In genomic region chr2:9655441-9656269, GRCh38 we compare ENCODE assay signal across 8 cellular contexts. TPM values are rescaled to one million over a fixed set of nuclear protein-coding genes. Genes with fewer than 3 reads are reported as not detected.
A peak's percentile ranks its signal among the peaks of the same experiment; 100 is the strongest.
DNase-seq lines count a peak whose midpoint lies in the region; ATAC-seq and TF ChIP-seq lines count a peak whose summit lies in the region.

No MANE protein-coding gene starts in this region.

- peaks cover 20 to 76% (median 71%) of the 10 kb centered on the region in 10 experiments for H3K4me1 ChIP-seq in BLaER1 treated with 17β-estradiol and CSF1 and Interleukin-3, amounts not matched to agents 10 nM and 100 nM
- H3K4me1 ChIP-seq in mucosa of descending colon (ENCODE audit: low read depth) (no peaks in the 10 kb centered on the region), MM.1S (ENCODE audit: low read length) (no peaks in the 10 kb centered on the region)

- no peak overlapping the region for H2AFZ ChIP-seq in MM.1S (ENCODE audit: low read length)

- no peak overlapping the region for H3K4me3 ChIP-seq in BLaER1 treated with 17β-estradiol and CSF1 and Interleukin-3, amounts not matched to agents 10 nM and 100 nM
- H3K4me3 ChIP-seq in mucosa of descending colon (no peak overlapping the region), MM.1S (ENCODE audit: low read length) (no peak overlapping the region)

- peaks cover 46% of the 10 kb centered on the region for H3K4me1 Mint-ChIP-seq in activated CD4-positive, alpha-beta memory T cell treated with anti-CD3 and anti-CD28 coated beads for 36 hours (ENCODE audit: low read depth)

- CTCF ChIA-PET in activated CD4-positive, alpha-beta memory T cell treated with anti-CD3 and anti-CD28 coated beads for 36 hours (lab: Charles Lee): interaction anchor here (0.7 to 2.4 kb wide), 9 partner anchors 25 to 142 kb away, joined by 3 to 12 read pairs (median 3); partner anchors contain the start of gene YWHAQ

- H3K36me3 Mint-ChIP-seq in activated CD4-positive, alpha-beta memory T cell treated with anti-CD3 and anti-CD28 coated beads for 36 hours: no peaks in the 10 kb centered on the region

- intact Hi-C loops in activated CD4-positive, alpha-beta memory T cell treated with anti-CD3 and anti-CD28 coated beads for 36 hours (cut with micrococcal nuclease): loop anchor here (1.0 to 2.0 kb wide), 12 partner anchors 14 to 465 kb away; partner anchors contain the start of gene ADAM17
- intact Hi-C loops in mucosa of descending colon (cut with DNase I, micrococcal nuclease): no loop called here

- peak overlapping the region; percentile 49 for H3K4me3 Mint-ChIP-seq in activated CD4-positive, alpha-beta memory T cell treated with anti-CD3 and anti-CD28 coated beads for 36 hours

- ATAC-seq in HG02588 (IDR thresholded peaks at IDR 0.05; ENCODE audit: unreplicated experiment) (peak; percentile 39), mucosa of descending colon (peak; percentile 18)

- H3K27ac Mint-ChIP-seq in activated CD4-positive, alpha-beta memory T cell treated with anti-CD3 and anti-CD28 coated beads for 36 hours: peak overlapping the region; percentile 94

- H3K36me3 ChIP-seq in BLaER1 treated with 17β-estradiol and CSF1 and Interleukin-3, amounts not matched to agents 10 nM and 100 nM: no peaks in the 10 kb centered on the region
- H3K36me3 ChIP-seq in mucosa of descending colon (ENCODE audit: low read depth) (no peaks in the 10 kb centered on the region), MM.1S (replicated peaks; ENCODE audit: insufficient read depth, low read length) (no peaks in the 10 kb centered on the region)

- peaks cover 9% of the 10 kb centered on the region for H3K27me3 Mint-ChIP-seq in activated CD4-positive, alpha-beta memory T cell treated with anti-CD3 and anti-CD28 coated beads for 36 hours

- H4K20me1 ChIP-seq in BLaER1 treated with 17β-estradiol and CSF1 and Interleukin-3, amounts not matched to agents 10 nM and 100 nM: no peaks in the 10 kb centered on the region
- no peaks in the 10 kb centered on the region for H4K20me1 ChIP-seq in MM.1S (ENCODE audit: insufficient read depth, low read length)

- TF ChIP-seq CTCF in mucosa of descending colon (IDR thresholded peaks at IDR 0.05) (no peak), MM.1S (IDR thresholded peaks at IDR 0.05; ENCODE audit: low read length) (no peak)

- no peaks in the 10 kb centered on the region for H3K9me3 Mint-ChIP-seq in activated CD4-positive, alpha-beta memory T cell treated with anti-CD3 and anti-CD28 coated beads for 36 hours

- DNase-seq in activated CD4-positive, alpha-beta memory T cell treated with anti-CD3 and anti-CD28 coated beads for 36 hours: peak; percentile 82
- DNase-seq in mucosa of descending colon (no peak), globus pallidus (ENCODE audit: low spot score) (no peak), DMS79 treated with DMSO at 0.1 percent for 48 hours (lab: John Stamatoyannopoulos, UW) (no peak), GDM1 (lab: John Stamatoyannopoulos, UW) (no peak), MM.1S (no peak)

- no peaks in the 10 kb centered on the region for H3K27me3 ChIP-seq in BLaER1 treated with 17β-estradiol and CSF1 and Interleukin-3, amounts not matched to agents 10 nM and 100 nM
- no peaks in the 10 kb centered on the region for H3K27me3 ChIP-seq in MM.1S (replicated peaks; ENCODE audit: insufficient read depth, low read length)

- POLR2A ChIA-PET in activated CD4-positive, alpha-beta memory T cell treated with anti-CD3 and anti-CD28 coated beads for 36 hours (lab: Charles Lee): interaction anchor here (0.5 to 2.1 kb wide), 21 partner anchors 14 to 162 kb away, joined by 3 to 28 read pairs (median 4); partner anchors contain the start of gene YWHAQ

- H3K79me2 ChIP-seq in MM.1S (ENCODE audit: low read length): no peaks in the 10 kb centered on the region

- peak overlapping the region in 4 of 11 experiments; percentile 5 to 48 (median 17); a peak in 3 of 22 replicates for H3K27ac ChIP-seq in BLaER1 treated with 17β-estradiol and CSF1 and Interleukin-3, amounts not matched to agents 10 nM and 100 nM
- no peak overlapping the region for H3K27ac ChIP-seq in MM.1S (ENCODE audit: low read length)

- peak overlapping the region; percentile 27 to 83 (median 67); a peak in 19 of 22 replicates for H3K4me2 ChIP-seq in BLaER1 treated with 17β-estradiol and CSF1 and Interleukin-3, amounts not matched to agents 10 nM and 100 nM
- no peak overlapping the region for H3K4me2 ChIP-seq in MM.1S (ENCODE audit: low read depth, low read length)

- no peaks in the 10 kb centered on the region for H3K9me2 ChIP-seq in MM.1S (replicated peaks; ENCODE audit: insufficient read depth, low read length)

- H3K9me3 ChIP-seq in BLaER1 treated with 17β-estradiol and CSF1 and Interleukin-3, amounts not matched to agents 10 nM and 100 nM (replicated peaks in 1 of 11): no peaks in the 10 kb centered on the region; a peak in 1 of 22 replicates
- H3K9me3 ChIP-seq in mucosa of descending colon (no peaks in the 10 kb centered on the region), MM.1S (replicated peaks; ENCODE audit: insufficient read depth, low read length) (no peaks in the 10 kb centered on the region)

- no peak overlapping the region for H3K9ac ChIP-seq in BLaER1 treated with 17β-estradiol and CSF1 and Interleukin-3, amounts not matched to agents 10 nM and 100 nM
- no peak overlapping the region for H3K9ac ChIP-seq in MM.1S (ENCODE audit: low read length)

- no peaks in the 10 kb centered on the region for H3F3A ChIP-seq in MM.1S (ENCODE audit: insufficient read depth, low read length)

RNA-seq across cellular contexts. Expression of gene YWHAQ, which starts 24.9 kb away (rescaled TPM):
- total RNA-seq in activated CD4-positive, alpha-beta memory T cell treated with anti-CD3 and anti-CD28 coated beads for 36 hours: 100 to 1,000 TPM; 495 to 541 TPM
- 100 to 1,000 TPM; 204 to 256 (median 251) TPM for total RNA-seq in mucosa of descending colon
